13 cellular contexts compared by ENCODE assay signal in the genomic region with DNA sequence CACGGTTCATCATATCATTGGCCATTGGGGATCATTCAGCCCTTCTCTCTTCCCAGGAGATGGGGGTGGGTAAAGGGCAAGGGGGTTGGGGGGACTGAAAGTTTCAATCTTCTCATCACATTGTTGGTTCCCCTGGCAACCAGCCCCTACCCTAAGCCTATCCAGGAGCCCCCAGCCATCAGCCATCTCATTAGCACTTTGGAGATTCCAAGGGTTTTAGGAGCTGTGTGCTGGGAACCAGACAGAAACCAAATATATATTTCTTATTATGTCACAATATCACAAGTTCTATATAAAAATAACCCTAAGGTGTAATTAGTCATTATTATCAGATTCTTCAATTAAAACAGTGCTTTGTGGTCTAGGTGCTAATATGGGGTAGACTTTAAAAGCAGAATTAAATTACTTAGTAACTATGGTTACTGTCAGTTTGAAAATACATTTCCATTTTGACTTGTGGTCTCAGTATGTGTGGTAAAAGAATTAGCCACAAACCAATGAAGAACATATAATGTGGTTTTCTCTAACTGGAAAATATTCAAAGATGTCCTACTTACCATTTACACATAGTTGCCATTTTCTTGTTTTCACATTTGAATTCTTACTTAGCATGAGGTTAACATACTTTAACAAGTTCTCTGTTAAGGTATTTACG. TPM values are rescaled to one million over a fixed set of nuclear protein-coding genes. Genes with fewer than 3 reads are reported as not detected.
DNase-seq lines count a peak whose midpoint lies in the region; ATAC-seq lines count a peak whose summit lies in the region.
"Had no signal": no experiment of that assay in that cellular context is flagged by ENCODE, and none has a peak within 500 bp of the region (broad histone marks: within the 10 kb centered on the region; RNA-seq: fewer than 3 reads in every experiment).

No MANE protein-coding gene starts in this region.

- H2AK5ac ChIP-seq in trophoblast cell (ENCODE audit: low read length): no peak overlapping the region

- no peak overlapping the region for H3K14ac ChIP-seq in trophoblast cell (ENCODE audit: low read length)

- no peaks in the 10 kb centered on the region for H3K79me1 ChIP-seq in trophoblast cell (ENCODE audit: low read length)

- H3K4me1 Mint-ChIP-seq in naive thymus-derived CD8-positive, alpha-beta T cell: peaks cover 6 to 20% (median 12%) of the 10 kb centered on the region in 4 donors

- no peaks in the 10 kb centered on the region for H3K9me3 ChIP-seq in trophoblast cell (ENCODE audit: insufficient read depth, low read depth, low read length)
- H3K9me3 ChIP-seq: breast epithelium, right atrium auricular region, testis had no signal

- no peaks in the 10 kb centered on the region for H3K4me1 ChIP-seq in trophoblast cell (ENCODE audit: control insufficient read depth in 1 of 2, insufficient read depth in 2 of 2, low read length in 2 of 2)
- H3K4me1 ChIP-seq: breast epithelium, right atrium auricular region had no signal

- H3K36me3 ChIP-seq in trophoblast cell (ENCODE audit: control insufficient read depth in 1 of 2, insufficient read depth in 2 of 2, low read length in 2 of 2): no peaks in the 10 kb centered on the region
- H3K36me3 ChIP-seq: breast epithelium, right atrium auricular region had no signal

- no peak overlapping the region for H3K9ac ChIP-seq in trophoblast cell (ENCODE audit: low read length)

- no peak overlapping the region for H4K12ac ChIP-seq in trophoblast cell (ENCODE audit: low read depth, low read length)

- H3K27ac ChIP-seq in trophoblast cell (ENCODE audit: low read depth, low read length): no peak overlapping the region
- H3K27ac ChIP-seq: breast epithelium, right atrium auricular region, testis had no signal

- no peak overlapping the region for H3K4ac ChIP-seq in trophoblast cell (ENCODE audit: low read depth, low read length)

- no peak overlapping the region for H2BK120ac ChIP-seq in trophoblast cell (ENCODE audit: insufficient read depth, low read length, poor library complexity)

- no peak overlapping the region for H3K23ac ChIP-seq in trophoblast cell (ENCODE audit: low read length)

- WGBS in trophoblast cell (ENCODE audit: extremely low coverage, insufficient coverage, insufficient read length): no CpG with 5 or more reads among the region's 2 CpGs

- no peak overlapping the region for H3K18ac ChIP-seq in trophoblast cell (ENCODE audit: low read length)

- H3K79me2 ChIP-seq in trophoblast cell (ENCODE audit: control insufficient read depth, insufficient read depth, low read length, poor library complexity): no peaks in the 10 kb centered on the region

- H3K4me3 ChIP-seq in Jurkat, Clone E6-1 (ENCODE audit: low read length): no peak overlapping the region
- no peak overlapping the region for H3K4me3 ChIP-seq in trophoblast cell (ENCODE audit: low read depth, low read length)
- H3K4me3 ChIP-seq: breast epithelium, right atrium auricular region, testis had no signal

- peak overlapping the region in 6 of 10 donors; percentile 3 to 41 (median 16) for H3K4me3 Mint-ChIP-seq in naive thymus-derived CD8-positive, alpha-beta T cell

- peak overlapping the region in 5 of 10 donors; percentile 10 to 59 (median 49) for H3K27ac Mint-ChIP-seq in naive thymus-derived CD8-positive, alpha-beta T cell

- H3K4me2 ChIP-seq in trophoblast cell (ENCODE audit: low read length): no peak overlapping the region

- H4K91ac ChIP-seq in trophoblast cell (ENCODE audit: low read depth, low read length): no peak overlapping the region

- no peaks in the 10 kb centered on the region for H3K27me3 ChIP-seq in trophoblast cell (ENCODE audit: insufficient read depth, low read length)
- H3K27me3 ChIP-seq: breast epithelium, right atrium auricular region, testis had no signal

- no peaks in the 10 kb centered on the region for H3K36me3 Mint-ChIP-seq in naive thymus-derived CD8-positive, alpha-beta T cell

- H2AFZ ChIP-seq in trophoblast cell (ENCODE audit: insufficient read depth, low read length, poor library complexity): no peak overlapping the region

- intact Hi-C loops in posterior vena cava (cut with DNase I): no loop called here

- POLR2A ChIA-PET in naive thymus-derived CD8-positive, alpha-beta T cell (lab: Charles Lee): no interaction called here

- H2BK5ac ChIP-seq in trophoblast cell (ENCODE audit: low read depth, low read length, poor library complexity): no peak overlapping the region

- H3K9me3 Mint-ChIP-seq in naive thymus-derived CD8-positive, alpha-beta T cell: no peaks in the 10 kb centered on the region

- peaks cover 0 to 2% (median 0%) of the 10 kb centered on the region in 5 donors for H3K27me3 Mint-ChIP-seq in naive thymus-derived CD8-positive, alpha-beta T cell

- no peak overlapping the region for H2BK12ac ChIP-seq in trophoblast cell (ENCODE audit: low read length)

- ATAC-seq in GM19023 (IDR thresholded peaks at IDR 0.05; ENCODE audit: unreplicated experiment) (peak; percentile 52), HG02588 (IDR thresholded peaks at IDR 0.05; ENCODE audit: unreplicated experiment) (peak; percentile 62)
- peak; percentile 75 to 84 for ATAC-seq in naive thymus-derived CD8-positive, alpha-beta T cell

- H4K8ac ChIP-seq in trophoblast cell (ENCODE audit: low read depth, low read length): no peak overlapping the region

- peak; percentile 80 for DNase-seq in Jurkat, Clone E6-1 (ENCODE audit: low read depth, low spot score)
- DNase-seq in naive thymus-derived CD8-positive, alpha-beta T cell: peak in 3 of 10 donors; percentile 59 to 68 (median 66)
- DNase-seq in posterior vena cava (ENCODE audit: low spot score): no peak
- DNase-seq in GF-D8 (lab: John Stamatoyannopoulos, UW): no peak
- DNase-seq in trophoblast cell: no peak
- DNase-seq in NOMO-1 treated with dmso at 0.1 percent for 144 hours (lab: John Stamatoyannopoulos, UW; ENCODE audit: unreplicated experiment): no peak
- DNase-seq: hippocampal formation, NCI-H1436 treated with DMSO at 0.1 percent for 48 hours, testis had no signal

RNA-seq across cellular contexts. Expression of gene IL23R, which starts 28.1 kb away (rescaled TPM):
- not detected for polyA plus RNA-seq in Jurkat, Clone E6-1 (2012; ENCODE audit: insufficient read depth, insufficient read length)
- not detected for total RNA-seq in naive thymus-derived CD8-positive, alpha-beta T cell
- not detected for polyA plus RNA-seq in naive thymus-derived CD8-positive, alpha-beta T cell
- total RNA-seq in posterior vena cava: not detected
- polyA plus RNA-seq in trophoblast cell (2013): not detected in 2 replicates
- total RNA-seq: breast epithelium, right atrium auricular region had no signal

RNA-seq across cellular contexts. Expression of gene C1orf141, which starts 59.6 kb away (rescaled TPM):
- polyA plus RNA-seq in Jurkat, Clone E6-1 (2012; ENCODE audit: insufficient read depth, insufficient read length): not detected
- not detected for total RNA-seq in naive thymus-derived CD8-positive, alpha-beta T cell
- not detected for polyA plus RNA-seq in naive thymus-derived CD8-positive, alpha-beta T cell
- not detected for total RNA-seq in posterior vena cava
- polyA plus RNA-seq in trophoblast cell (2013): not detected in 2 replicates
- total RNA-seq: breast epithelium, right atrium auricular region had no signal
